1 cellular context compared by ENCODE assay signal in genomic region chr22:45775569-45776312, GRCh38.
TF ChIP-seq lines count a peak whose summit lies in the region.

No MANE protein-coding gene starts in this region.

TF ChIP-seq in GM12878, 131 proteins besides CTCF, POLR2A, EP300 and RAD21 (continued from another document):
- TF ChIP-seq, protein P1, sequence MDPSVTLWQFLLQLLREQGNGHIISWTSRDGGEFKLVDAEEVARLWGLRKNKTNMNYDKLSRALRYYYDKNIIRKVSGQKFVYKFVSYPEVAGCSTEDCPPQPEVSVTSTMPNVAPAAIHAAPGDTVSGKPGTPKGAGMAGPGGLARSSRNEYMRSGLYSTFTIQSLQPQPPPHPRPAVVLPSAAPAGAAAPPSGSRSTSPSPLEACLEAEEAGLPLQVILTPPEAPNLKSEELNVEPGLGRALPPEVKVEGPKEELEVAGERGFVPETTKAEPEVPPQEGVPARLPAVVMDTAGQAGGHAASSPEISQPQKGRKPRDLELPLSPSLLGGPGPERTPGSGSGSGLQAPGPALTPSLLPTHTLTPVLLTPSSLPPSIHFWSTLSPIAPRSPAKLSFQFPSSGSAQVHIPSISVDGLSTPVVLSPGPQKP (IDR thresholded peaks at IDR 0.05; ENCODE audit: low read depth, low read length): no peak
- TF ChIP-seq SPI1 (IDR thresholded peaks at IDR 0.05; ENCODE audit: borderline replicate concordance, insufficient read depth, low read depth, low read length): no peak
- TF ChIP-seq DPF2 (IDR thresholded peaks at IDR 0.05): peak; percentile 86; the same call in 1 of the 2 replicates
- TF ChIP-seq ASH2L (IDR thresholded peaks at IDR 0.05; ENCODE audit: borderline replicate concordance, low read depth): 0 out of 2 replicates have a peak, but pooled peaks have one; percentile 66
- TF ChIP-seq YBX1 (IDR thresholded peaks at IDR 0.05): no peak
- peak in 1 of 2 experiments; percentile 65; a peak in 1 of 4 replicates for TF ChIP-seq BHLHE40 (IDR thresholded peaks at IDR 0.05; ENCODE audit: borderline replicate concordance in 1 of 2, low read depth in 2 of 2, low read length in 1 of 2)
- no peak for TF ChIP-seq TCF3 (IDR thresholded peaks at IDR 0.05; ENCODE audit: borderline replicate concordance, insufficient read depth, low read depth, low read length)
- no peak for TF ChIP-seq PBX3 (IDR thresholded peaks at IDR 0.05; ENCODE audit: insufficient replicate concordance, low read depth, low read length)
- no peak for TF ChIP-seq CHD4 (IDR thresholded peaks at IDR 0.05)
- TF ChIP-seq JUNB (IDR thresholded peaks at IDR 0.05): 0 out of 2 replicates have a peak, but pooled peaks have one; percentile 8
- TF ChIP-seq, protein P2, sequence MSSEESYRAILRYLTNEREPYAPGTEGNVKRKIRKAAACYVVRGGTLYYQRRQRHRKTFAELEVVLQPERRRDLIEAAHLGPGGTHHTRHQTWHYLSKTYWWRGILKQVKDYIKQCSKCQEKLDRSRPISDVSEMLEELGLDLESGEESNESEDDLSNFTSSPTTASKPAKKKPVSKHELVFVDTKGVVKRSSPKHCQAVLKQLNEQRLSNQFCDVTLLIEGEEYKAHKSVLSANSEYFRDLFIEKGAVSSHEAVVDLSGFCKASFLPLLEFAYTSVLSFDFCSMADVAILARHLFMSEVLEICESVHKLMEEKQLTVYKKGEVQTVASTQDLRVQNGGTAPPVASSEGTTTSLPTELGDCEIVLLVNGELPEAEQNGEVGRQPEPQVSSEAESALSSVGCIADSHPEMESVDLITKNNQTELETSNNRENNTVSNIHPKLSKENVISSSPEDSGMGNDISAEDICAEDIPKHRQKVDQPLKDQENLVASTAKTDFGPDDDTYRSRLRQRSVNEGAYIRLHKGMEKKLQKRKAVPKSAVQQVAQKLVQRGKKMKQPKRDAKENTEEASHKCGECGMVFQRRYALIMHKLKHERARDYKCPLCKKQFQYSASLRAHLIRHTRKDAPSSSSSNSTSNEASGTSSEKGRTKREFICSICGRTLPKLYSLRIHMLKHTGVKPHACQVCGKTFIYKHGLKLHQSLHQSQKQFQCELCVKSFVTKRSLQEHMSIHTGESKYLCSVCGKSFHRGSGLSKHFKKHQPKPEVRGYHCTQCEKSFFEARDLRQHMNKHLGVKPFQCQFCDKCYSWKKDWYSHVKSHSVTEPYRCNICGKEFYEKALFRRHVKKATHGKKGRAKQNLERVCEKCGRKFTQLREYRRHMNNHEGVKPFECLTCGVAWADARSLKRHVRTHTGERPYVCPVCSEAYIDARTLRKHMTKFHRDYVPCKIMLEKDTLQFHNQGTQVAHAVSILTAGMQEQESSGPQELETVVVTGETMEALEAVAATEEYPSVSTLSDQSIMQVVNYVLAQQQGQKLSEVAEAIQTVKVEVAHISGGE (CRISPR knock-in tag; IDR thresholded peaks at IDR 0.05): no peak
- TF ChIP-seq SREBF1 (IDR thresholded peaks at IDR 0.05; ENCODE audit: low read length): no peak
- TF ChIP-seq, protein P3, sequence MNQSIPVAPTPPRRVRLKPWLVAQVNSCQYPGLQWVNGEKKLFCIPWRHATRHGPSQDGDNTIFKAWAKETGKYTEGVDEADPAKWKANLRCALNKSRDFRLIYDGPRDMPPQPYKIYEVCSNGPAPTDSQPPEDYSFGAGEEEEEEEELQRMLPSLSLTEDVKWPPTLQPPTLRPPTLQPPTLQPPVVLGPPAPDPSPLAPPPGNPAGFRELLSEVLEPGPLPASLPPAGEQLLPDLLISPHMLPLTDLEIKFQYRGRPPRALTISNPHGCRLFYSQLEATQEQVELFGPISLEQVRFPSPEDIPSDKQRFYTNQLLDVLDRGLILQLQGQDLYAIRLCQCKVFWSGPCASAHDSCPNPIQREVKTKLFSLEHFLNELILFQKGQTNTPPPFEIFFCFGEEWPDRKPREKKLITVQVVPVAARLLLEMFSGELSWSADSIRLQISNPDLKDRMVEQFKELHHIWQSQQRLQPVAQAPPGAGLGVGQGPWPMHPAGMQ (IDR thresholded peaks at IDR 0.05; ENCODE audit: borderline replicate concordance): no peak
- peak; percentile 77 for TF ChIP-seq KLF5 (IDR thresholded peaks at IDR 0.05; ENCODE audit: partially characterized antibody)
- TF ChIP-seq TCF7 (IDR thresholded peaks at IDR 0.05; ENCODE audit: borderline replicate concordance): no peak
- TF ChIP-seq, protein P4, sequence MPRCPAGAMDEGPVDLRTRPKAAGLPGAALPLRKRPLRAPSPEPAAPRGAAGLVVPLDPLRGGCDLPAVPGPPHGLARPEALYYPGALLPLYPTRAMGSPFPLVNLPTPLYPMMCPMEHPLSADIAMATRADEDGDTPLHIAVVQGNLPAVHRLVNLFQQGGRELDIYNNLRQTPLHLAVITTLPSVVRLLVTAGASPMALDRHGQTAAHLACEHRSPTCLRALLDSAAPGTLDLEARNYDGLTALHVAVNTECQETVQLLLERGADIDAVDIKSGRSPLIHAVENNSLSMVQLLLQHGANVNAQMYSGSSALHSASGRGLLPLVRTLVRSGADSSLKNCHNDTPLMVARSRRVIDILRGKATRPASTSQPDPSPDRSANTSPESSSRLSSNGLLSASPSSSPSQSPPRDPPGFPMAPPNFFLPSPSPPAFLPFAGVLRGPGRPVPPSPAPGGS (IDR thresholded peaks at IDR 0.05; ENCODE audit: borderline replicate concordance, insufficient read depth, low read depth, low read length, poor library complexity, severe bottlenecking): no peak
- 0 out of 4 replicates have a peak, but pooled peaks of 1 of the 2 experiments have one; percentile 27 for TF ChIP-seq ETV6 (conservative IDR thresholded peaks at IDR 0.05 in 1 of 2, IDR thresholded peaks at IDR 0.05 in 1 of 2; ENCODE audit: borderline replicate concordance in 1 of 2, low read depth in 1 of 2)
- no peak for TF ChIP-seq RELA (IDR thresholded peaks at IDR 0.05; ENCODE audit: borderline replicate concordance, partially characterized antibody)
- TF ChIP-seq CEBPB (IDR thresholded peaks at IDR 0.05; ENCODE audit: borderline replicate concordance in 1 of 2, low read depth in 2 of 2, low read length in 2 of 2): no peak
- TF ChIP-seq CREM (IDR thresholded peaks at IDR 0.05; ENCODE audit: low read depth): peak; percentile 66; the same call in 1 of the 2 replicates
- TF ChIP-seq TBL1XR1 (IDR thresholded peaks at IDR 0.05; ENCODE audit: low read depth, low read length): peak; percentile 74; the same call in 1 of the 2 replicates
- 0 out of 2 replicates have a peak, but pooled peaks have one; percentile 31 for TF ChIP-seq GABPA (IDR thresholded peaks at IDR 0.05; ENCODE audit: low read depth)
- no peak for TF ChIP-seq KDM1A (IDR thresholded peaks at IDR 0.05; ENCODE audit: borderline replicate concordance)
- TF ChIP-seq SP1 (IDR thresholded peaks at IDR 0.05; ENCODE audit: low read depth, low read length): peak; percentile 24
- TF ChIP-seq LARP7 (IDR thresholded peaks at IDR 0.05): 0 out of 2 replicates have a peak, but pooled peaks have one; percentile 26
- 0 out of 2 replicates have a peak, but pooled peaks have one; percentile 33 for TF ChIP-seq SMAD5 (IDR thresholded peaks at IDR 0.05; ENCODE audit: low read depth)
- no peak for TF ChIP-seq JUND (IDR thresholded peaks at IDR 0.05; ENCODE audit: low read depth, low read length)
- no peak for TF ChIP-seq NFXL1 (IDR thresholded peaks at IDR 0.05; ENCODE audit: borderline replicate concordance)
- TF ChIP-seq, protein P5, sequence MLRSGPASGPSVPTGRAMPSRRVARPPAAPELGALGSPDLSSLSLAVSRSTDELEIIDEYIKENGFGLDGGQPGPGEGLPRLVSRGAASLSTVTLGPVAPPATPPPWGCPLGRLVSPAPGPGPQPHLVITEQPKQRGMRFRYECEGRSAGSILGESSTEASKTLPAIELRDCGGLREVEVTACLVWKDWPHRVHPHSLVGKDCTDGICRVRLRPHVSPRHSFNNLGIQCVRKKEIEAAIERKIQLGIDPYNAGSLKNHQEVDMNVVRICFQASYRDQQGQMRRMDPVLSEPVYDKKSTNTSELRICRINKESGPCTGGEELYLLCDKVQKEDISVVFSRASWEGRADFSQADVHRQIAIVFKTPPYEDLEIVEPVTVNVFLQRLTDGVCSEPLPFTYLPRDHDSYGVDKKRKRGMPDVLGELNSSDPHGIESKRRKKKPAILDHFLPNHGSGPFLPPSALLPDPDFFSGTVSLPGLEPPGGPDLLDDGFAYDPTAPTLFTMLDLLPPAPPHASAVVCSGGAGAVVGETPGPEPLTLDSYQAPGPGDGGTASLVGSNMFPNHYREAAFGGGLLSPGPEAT (IDR thresholded peaks at IDR 0.05; ENCODE audit: low read depth): peak; percentile 82; the same call in 1 of the 2 replicates
- TF ChIP-seq MAX (IDR thresholded peaks at IDR 0.05; ENCODE audit: low read depth, low read length): no peak; the same call in 1 of the 2 replicates
- TF ChIP-seq, protein P6, sequence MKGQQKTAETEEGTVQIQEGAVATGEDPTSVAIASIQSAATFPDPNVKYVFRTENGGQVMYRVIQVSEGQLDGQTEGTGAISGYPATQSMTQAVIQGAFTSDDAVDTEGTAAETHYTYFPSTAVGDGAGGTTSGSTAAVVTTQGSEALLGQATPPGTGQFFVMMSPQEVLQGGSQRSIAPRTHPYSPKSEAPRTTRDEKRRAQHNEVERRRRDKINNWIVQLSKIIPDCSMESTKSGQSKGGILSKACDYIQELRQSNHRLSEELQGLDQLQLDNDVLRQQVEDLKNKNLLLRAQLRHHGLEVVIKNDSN (IDR thresholded peaks at IDR 0.05; ENCODE audit: borderline replicate concordance, extremely low read length, insufficient read depth, low read depth, low read length): no peak
- TF ChIP-seq, protein P7, sequence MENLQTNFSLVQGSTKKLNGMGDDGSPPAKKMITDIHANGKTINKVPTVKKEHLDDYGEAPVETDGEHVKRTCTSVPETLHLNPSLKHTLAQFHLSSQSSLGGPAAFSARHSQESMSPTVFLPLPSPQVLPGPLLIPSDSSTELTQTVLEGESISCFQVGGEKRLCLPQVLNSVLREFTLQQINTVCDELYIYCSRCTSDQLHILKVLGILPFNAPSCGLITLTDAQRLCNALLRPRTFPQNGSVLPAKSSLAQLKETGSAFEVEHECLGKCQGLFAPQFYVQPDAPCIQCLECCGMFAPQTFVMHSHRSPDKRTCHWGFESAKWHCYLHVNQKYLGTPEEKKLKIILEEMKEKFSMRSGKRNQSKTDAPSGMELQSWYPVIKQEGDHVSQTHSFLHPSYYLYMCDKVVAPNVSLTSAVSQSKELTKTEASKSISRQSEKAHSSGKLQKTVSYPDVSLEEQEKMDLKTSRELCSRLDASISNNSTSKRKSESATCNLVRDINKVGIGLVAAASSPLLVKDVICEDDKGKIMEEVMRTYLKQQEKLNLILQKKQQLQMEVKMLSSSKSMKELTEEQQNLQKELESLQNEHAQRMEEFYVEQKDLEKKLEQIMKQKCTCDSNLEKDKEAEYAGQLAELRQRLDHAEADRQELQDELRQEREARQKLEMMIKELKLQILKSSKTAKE (IDR thresholded peaks at IDR 0.05; ENCODE audit: low read depth, poor library complexity, severe bottlenecking): peak; percentile 83
- no peak for TF ChIP-seq STAT1 (conservative IDR thresholded peaks at IDR 0.05)
- TF ChIP-seq EGR1 (IDR thresholded peaks at IDR 0.05; ENCODE audit: borderline replicate concordance in 1 of 2, low read depth in 2 of 2, low read length in 2 of 2): no peak
- TF ChIP-seq YY1 (IDR thresholded peaks at IDR 0.05; ENCODE audit: low read depth, low read length): no peak
- peak; percentile 91 for TF ChIP-seq FOXM1 (IDR thresholded peaks at IDR 0.05; ENCODE audit: low read depth, low read length)
- TF ChIP-seq BCL11A (IDR thresholded peaks at IDR 0.05; ENCODE audit: low read depth, low read length): peak; percentile 47; the same call in 1 of the 2 replicates
- TF ChIP-seq ATF2 (IDR thresholded peaks at IDR 0.05; ENCODE audit: low read length): peak; percentile 65
- TF ChIP-seq ZBTB40 (IDR thresholded peaks at IDR 0.05; ENCODE audit: borderline replicate concordance): no peak; the same call in 1 of the 2 replicates
- no peak for TF ChIP-seq RB1 (IDR thresholded peaks at IDR 0.05; ENCODE audit: borderline replicate concordance)
- TF ChIP-seq HDGF (IDR thresholded peaks at IDR 0.05): no peak
TF ChIP-seq in GM12878: peak in this region for 49.
